8 cellular contexts compared by ENCODE assay signal in genomic region chr4:110484029-110484428, GRCh38. TPM values are rescaled to one million over a fixed set of nuclear protein-coding genes. Genes with fewer than 3 reads are reported as not detected.
DNase-seq lines count a peak whose midpoint lies in the region; ATAC-seq lines count a peak whose summit lies in the region.
"Had no signal": no experiment of that assay in that cellular context is flagged by ENCODE, and none has a peak within 500 bp of the region (broad histone marks: within the 10 kb centered on the region; RNA-seq: fewer than 3 reads in every experiment).

No MANE protein-coding gene starts in this region.

- H3K79me1 ChIP-seq in trophoblast cell (ENCODE audit: low read length) = peaks cover 26% of the 10 kb centered on the region

- H2BK120ac ChIP-seq in trophoblast cell (ENCODE audit: insufficient read depth, low read length, poor library complexity) = peak overlapping the region; percentile 72

- H2AK5ac ChIP-seq in trophoblast cell (ENCODE audit: low read length) = no peak overlapping the region

- H3K79me2 ChIP-seq in trophoblast cell (ENCODE audit: control insufficient read depth, insufficient read depth, low read length, poor library complexity) = no peaks in the 10 kb centered on the region

- no peak overlapping the region for H3K14ac ChIP-seq in trophoblast cell (ENCODE audit: low read length)

- no peaks in the 10 kb centered on the region for H3K27me3 ChIP-seq in trophoblast cell (ENCODE audit: insufficient read depth, low read length)

- no peak overlapping the region for H3K23ac ChIP-seq in trophoblast cell (ENCODE audit: low read length)

- no peak overlapping the region for H3K4ac ChIP-seq in trophoblast cell (ENCODE audit: low read depth, low read length)

- no peak overlapping the region for H3K9ac ChIP-seq in trophoblast cell (ENCODE audit: low read length)

- H3K4me2 ChIP-seq in trophoblast cell (ENCODE audit: low read length) = no peak overlapping the region

- no peak overlapping the region for H2BK12ac ChIP-seq in trophoblast cell (ENCODE audit: low read length)

- H4K12ac ChIP-seq in trophoblast cell (ENCODE audit: low read depth, low read length) = no peak overlapping the region

- no peak overlapping the region for H3K18ac ChIP-seq in trophoblast cell (ENCODE audit: low read length)

- peak overlapping the region; percentile 28 for H4K8ac ChIP-seq in trophoblast cell (ENCODE audit: low read depth, low read length)

- peak overlapping the region; percentile 62 for H4K91ac ChIP-seq in trophoblast cell (ENCODE audit: low read depth, low read length)

- peak overlapping the region; percentile 78 for H3K27ac ChIP-seq in trophoblast cell (ENCODE audit: low read depth, low read length)

- no peak overlapping the region for H3K4me3 ChIP-seq in trophoblast cell (ENCODE audit: low read depth, low read length)

- H2BK5ac ChIP-seq in trophoblast cell (ENCODE audit: low read depth, low read length, poor library complexity) = peak overlapping the region; percentile 93

- H3K4me1 ChIP-seq in trophoblast cell (ENCODE audit: control insufficient read depth in 1 of 2, insufficient read depth in 2 of 2, low read length in 2 of 2) = peaks cover 0 to 22% of the 10 kb centered on the region in 2 experiments

- no peaks in the 10 kb centered on the region for H3K9me3 ChIP-seq in trophoblast cell (ENCODE audit: insufficient read depth, low read depth, low read length)

- no peak overlapping the region for H2AFZ ChIP-seq in trophoblast cell (ENCODE audit: insufficient read depth, low read length, poor library complexity)

- no peaks in the 10 kb centered on the region for H3K36me3 ChIP-seq in trophoblast cell (ENCODE audit: control insufficient read depth in 1 of 2, insufficient read depth in 2 of 2, low read length in 2 of 2)

- ATAC-seq in GM19023 (IDR thresholded peaks at IDR 0.05; ENCODE audit: unreplicated experiment) (peak; percentile 96), HG02571 (IDR thresholded peaks at IDR 0.05; ENCODE audit: unreplicated experiment) (peak; percentile 98), HG03565 (IDR thresholded peaks at IDR 0.05; ENCODE audit: unreplicated experiment) (peak; percentile 99)

- DNase-seq in trophoblast cell = peak in 1 of 2 donors; percentile 44
- no peak for DNase-seq in stimulated activated CD4-positive, alpha-beta T cell treated with anti-CD3 and anti-CD28 coated beads, Interleukin-4, amount 100 ng/mL, for 4 hours
- no peak for DNase-seq in iPS-NIHi7 (ENCODE audit: extremely low spot score)
- DNase-seq in amniotic stem cell (lab: John Stamatoyannopoulos, UW) = no peak
- DNase-seq: NCI-H1436 treated with DMSO at 0.1 percent for 48 hours had no signal

- no CpG with 5 or more reads among the region's 2 CpGs for WGBS in trophoblast cell (ENCODE audit: extremely low coverage, insufficient coverage, insufficient read length)

RNA-seq across cellular contexts. Expression of gene ENPEP, which starts 8.1 kb away (rescaled TPM):
- polyA plus RNA-seq in trophoblast cell (2013) = 20.1 and 20.5 TPM in 2 replicates
